In the genomic region with DNA sequence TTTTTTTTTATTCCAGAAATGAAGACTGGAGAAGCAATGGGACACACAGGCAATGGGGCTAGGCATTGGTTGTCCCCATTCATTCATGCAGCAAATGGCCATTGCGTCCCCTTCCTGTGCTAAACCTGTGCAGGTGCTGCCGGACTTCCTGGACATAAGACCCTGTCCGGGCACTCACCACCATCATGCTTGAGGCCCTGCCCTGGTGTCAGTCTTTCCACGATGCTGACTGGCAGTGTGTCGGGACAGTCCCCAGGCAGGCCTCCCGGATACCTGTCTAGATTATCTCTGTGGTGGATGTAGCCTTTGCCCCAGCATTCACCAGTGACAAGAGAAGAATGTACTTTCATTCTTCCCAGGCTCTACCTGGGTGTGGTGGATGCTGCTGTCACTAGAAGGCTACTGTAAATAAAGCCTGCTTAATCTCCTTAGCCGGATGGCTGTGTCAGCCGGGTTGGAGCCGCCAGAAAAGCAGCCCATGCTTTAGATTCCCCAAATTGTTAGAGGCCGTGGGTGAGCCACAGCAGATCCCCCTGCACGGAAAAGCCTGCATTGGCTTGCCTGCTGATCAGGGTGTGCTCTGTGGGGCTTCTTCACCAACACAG, we compare ENCODE assay signal across 14 cellular contexts.
DNase-seq lines count a peak whose midpoint lies in the region; ATAC-seq and TF ChIP-seq lines count a peak whose summit lies in the region.
"Had no signal": no experiment of that assay in that cellular context is flagged by ENCODE, and none has a peak within 500 bp of the region (broad histone marks: within the 10 kb centered on the region; RNA-seq: fewer than 3 reads in every experiment).

No MANE protein-coding gene starts in this region.

- H3K4me2 ChIP-seq in parathyroid adenoma (ENCODE audit: low read length): no peak overlapping the region

- POLR2A ChIA-PET in Caco-2 (lab: Charles Lee): interaction anchor here (0.7 to 1.4 kb wide), 2 partner anchors 30 to 64 kb away, joined by 3 to 6 read pairs; no protein-coding TSS in a partner anchor

- H3K27ac ChIP-seq in parathyroid adenoma: no peak overlapping the region
- H3K27ac ChIP-seq: C4-2B had no signal

- no peaks in the 10 kb centered on the region for H3K27me3 Mint-ChIP-seq in Caco-2 (ENCODE audit: insufficient read depth, unreplicated experiment)

- 0 out of 2 replicates have a peak, but pooled peaks cover 5% of the 10 kb centered on the region for H3K9me3 ChIP-seq in Caco-2
- peaks cover 11% of the 10 kb centered on the region; the same call in 1 of the 2 replicates for H3K9me3 ChIP-seq in NT2/D1 (ENCODE audit: insufficient read depth, low read length)
- no peaks in the 10 kb centered on the region for H3K9me3 ChIP-seq in parathyroid adenoma (ENCODE audit: control insufficient read depth, low read length)

- no peaks in the 10 kb centered on the region for H3K79me2 ChIP-seq in parathyroid adenoma

- H3K36me3 Mint-ChIP-seq in Caco-2 (ENCODE audit: insufficient read depth, unreplicated experiment): peaks cover 15% of the 10 kb centered on the region

- CTCF ChIA-PET in Caco-2 (lab: Charles Lee): interaction anchor here (0.6 to 1.0 kb wide), 4 partner anchors 70 to 309 kb away, joined by 3 to 5 read pairs (median 4); no protein-coding TSS in a partner anchor

- H3K9ac ChIP-seq in NT2/D1 (ENCODE audit: insufficient read length, low read depth) (no peak overlapping the region), parathyroid adenoma (no peak overlapping the region)

- peak overlapping the region; percentile 52 for H3K4me3 Mint-ChIP-seq in Caco-2 (ENCODE audit: unreplicated experiment)

- H2AFZ ChIP-seq in parathyroid adenoma: peak overlapping the region; percentile 69

- H3K4me1 Mint-ChIP-seq in Caco-2 (ENCODE audit: low read depth, unreplicated experiment): peaks cover 44% of the 10 kb centered on the region

- H3K27ac Mint-ChIP-seq in Caco-2 (ENCODE audit: unreplicated experiment): peak overlapping the region; percentile 71

- TF ChIP-seq CTCF in Caco-2 (IDR thresholded peaks at IDR 0.05; ENCODE audit: insufficient read depth in 1 of 2, low read depth in 1 of 2, low read length in 1 of 2, severe bottlenecking in 1 of 2, unreplicated experiment in 1 of 2) (no peak), parathyroid adenoma (IDR thresholded peaks at IDR 0.05) (no peak)

- H3K9me3 Mint-ChIP-seq in Caco-2 (ENCODE audit: unreplicated experiment): peaks cover 9% of the 10 kb centered on the region

- ATAC-seq in left colon: peak; percentile 53
- ATAC-seq: GM12878, HCT116 had no signal

- intact Hi-C loops in Caco-2 (cut with micrococcal nuclease; ENCODE audit: unreplicated experiment): loop anchor here (1.0 kb wide), 6 partner anchors 28 to 70 kb away; no protein-coding TSS in a partner anchor
- intact Hi-C loops in left colon (cut with DNase I, micrococcal nuclease): no loop called here

- H3K27me3 ChIP-seq in Caco-2 (replicated peaks; ENCODE audit: control insufficient read depth, insufficient read depth, low read length) (no peaks in the 10 kb centered on the region), NT2/D1 (ENCODE audit: insufficient read depth, insufficient read length) (no peaks in the 10 kb centered on the region), parathyroid adenoma (ENCODE audit: control insufficient read depth, insufficient read depth, low read length) (no peaks in the 10 kb centered on the region)

- H3K36me3 ChIP-seq in Caco-2 (ENCODE audit: control insufficient read depth, insufficient read depth, low read length): no peaks in the 10 kb centered on the region
- no peaks in the 10 kb centered on the region for H3K36me3 ChIP-seq in NT2/D1 (ENCODE audit: insufficient read depth, insufficient read length, low read length)
- no peaks in the 10 kb centered on the region for H3K36me3 ChIP-seq in parathyroid adenoma (ENCODE audit: control insufficient read depth, insufficient read depth, low read length)

- H3K4me1 ChIP-seq in Caco-2 (peaks cover 46% of the 10 kb centered on the region), NT2/D1 (ENCODE audit: insufficient read depth, insufficient read length) (peaks cover 8% of the 10 kb centered on the region), parathyroid adenoma (peaks cover 13% of the 10 kb centered on the region)

- DNase-seq in Caco-2: peak; percentile 94 to 98
- DNase-seq in NT2/D1 (ENCODE audit: low read depth, low spot score): peak; percentile 64
- no peak for DNase-seq in left colon
- DNase-seq in NCI-H146 treated with DMSO at 0.1 percent for 48 hours (lab: John Stamatoyannopoulos, UW; ENCODE audit: unreplicated experiment): no peak
- no peak for DNase-seq in MV-4-11 (lab: John Stamatoyannopoulos, UW)
- no peak for DNase-seq in central memory CD4-positive, alpha-beta T cell
- DNase-seq in NOMO-1 (lab: John Stamatoyannopoulos, UW; ENCODE audit: unreplicated experiment in 2 of 2): no peak
- DNase-seq: NCI-H1092, NCI-H187, SHP77 treated with DMSO at 0.1 percent for 48 hours had no signal

- H3K4me3 ChIP-seq in Caco-2 (ENCODE audit: low read depth, low read length): no peak overlapping the region
- no peak overlapping the region for H3K4me3 ChIP-seq in NT2/D1 (ENCODE audit: insufficient read length, low read depth)
- H3K4me3 ChIP-seq in parathyroid adenoma (ENCODE audit: low read depth, low read length): no peak overlapping the region
- H3K4me3 ChIP-seq: GM12878 had no signal

- no TSS peak for BruUV-seq in Caco-2 (replicated peaks; lab: Mats Ljungman, UMichigan)

Comparison
In these comparisons a context has a peak if more than half of its experiments do, and no peak if none do; other contexts are left out.
1. DNase-seq: peak in Caco-2 (2 of 2) and NT2/D1 (single experiment); none in left colon (0 of 2), NCI-H146 treated with DMSO at 0.1 percent for 48 hours (single experiment), MV-4-11 (single experiment), central memory CD4-positive, alpha-beta T cell (single experiment) and NOMO-1 (0 of 2).